Comparison of ENCODE assay signal across 13 cellular contexts in the genomic region with DNA sequence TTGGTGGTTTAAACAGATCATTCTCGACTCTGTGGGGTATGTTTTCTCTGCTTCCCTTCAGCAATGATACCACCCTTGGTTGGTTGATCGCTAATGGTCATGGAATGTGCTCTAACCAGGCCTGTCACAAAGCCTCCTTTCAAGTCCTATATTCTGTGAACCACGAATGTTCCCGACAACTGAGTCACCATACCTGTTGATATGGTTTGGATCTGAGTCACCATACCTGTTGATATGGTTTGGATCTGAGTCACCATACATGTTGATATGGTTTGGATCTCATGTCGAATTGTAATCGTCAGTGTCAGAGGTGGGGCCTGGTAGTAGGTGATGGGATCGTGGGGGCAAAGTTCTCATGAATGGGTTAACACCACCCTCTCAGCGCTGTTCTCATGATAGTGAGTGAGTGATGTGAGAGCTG. TPM values are rescaled to one million over a fixed set of nuclear protein-coding genes. Genes with fewer than 3 reads are reported as not detected.
DNase-seq lines count a peak whose midpoint lies in the region; FAIRE-seq and TF ChIP-seq lines count a peak whose summit lies in the region.
"Had no signal": no experiment of that assay in that cellular context is flagged by ENCODE, and none has a peak within 500 bp of the region (broad histone marks: within the 10 kb centered on the region; RNA-seq: fewer than 3 reads in every experiment).

No MANE protein-coding gene starts in this region.

- peaks cover 23% of the 10 kb centered on the region for H3K4me1 ChIP-seq in endothelial cell of umbilical vein (ENCODE audit: control insufficient read depth, extremely low read depth, insufficient read depth, low read length)

- no peak for FAIRE-seq in endothelial cell of umbilical vein (lab: Jason Lieb, UNC)

- peak overlapping the region; percentile 59 for H3K27ac Mint-ChIP-seq in activated CD4-positive, alpha-beta memory T cell treated with anti-CD3 and anti-CD28 coated beads for 36 hours
- H3K27ac Mint-ChIP-seq in activated CD4-positive, alpha-beta memory T cell treated with anti-CD3 and anti-CD28 coated beads, Interleukin-2, amount 10 ng/mL, durations not matched to agents 7 days and 5 days = no peak overlapping the region

- H4K20me1 ChIP-seq in endothelial cell of umbilical vein (replicated peaks; ENCODE audit: control insufficient read depth, extremely low read depth, insufficient read depth, low read length) = no peaks in the 10 kb centered on the region

- POLR2A ChIA-PET in activated CD4-positive, alpha-beta memory T cell treated with anti-CD3 and anti-CD28 coated beads for 36 hours (lab: Charles Lee) = no interaction called here
- POLR2A ChIA-PET in activated CD4-positive, alpha-beta memory T cell treated with anti-CD3 and anti-CD28 coated beads, Interleukin-2, amount 10 ng/mL, durations not matched to agents 7 days and 5 days (lab: Charles Lee) = interaction anchor here (1.0 kb wide), 1 partner anchor 10 kb away, joined by 3 read pairs; no protein-coding TSS in a partner anchor
- POLR2A ChIA-PET in endothelial cell of umbilical vein (lab: Charles Lee) = no interaction called here

- no peak overlapping the region for H3K4me3 ChIP-seq in endothelial cell of umbilical vein (replicated peaks in 1 of 3; ENCODE audit: insufficient read depth in 1 of 3, low read depth in 1 of 3, low read length in 3 of 3)
- H3K4me3 ChIP-seq: heart left ventricle, Peyer's patch, testis had no signal

- H3K27me3 Mint-ChIP-seq in activated CD4-positive, alpha-beta memory T cell treated with anti-CD3 and anti-CD28 coated beads for 36 hours = no peaks in the 10 kb centered on the region
- H3K27me3 Mint-ChIP-seq in activated CD4-positive, alpha-beta memory T cell treated with anti-CD3 and anti-CD28 coated beads, Interleukin-2, amount 10 ng/mL, durations not matched to agents 7 days and 5 days = no peaks in the 10 kb centered on the region

- no peak overlapping the region for H3K4me3 Mint-ChIP-seq in activated CD4-positive, alpha-beta memory T cell treated with anti-CD3 and anti-CD28 coated beads for 36 hours
- no peak overlapping the region for H3K4me3 Mint-ChIP-seq in activated CD4-positive, alpha-beta memory T cell treated with anti-CD3 and anti-CD28 coated beads, Interleukin-2, amount 10 ng/mL, durations not matched to agents 7 days and 5 days

- H3K9ac ChIP-seq in endothelial cell of umbilical vein (replicated peaks; ENCODE audit: extremely low read depth, insufficient read depth, low read length) = no peak overlapping the region

- TF ChIP-seq POLR2A in endothelial cell of umbilical vein (IDR thresholded peaks at IDR 0.05; ENCODE audit: low read depth, low read length) = no peak

- no peak overlapping the region for H3K27ac ChIP-seq in endothelial cell of umbilical vein (ENCODE audit: insufficient read depth, low read depth, low read length)
- H3K27ac ChIP-seq: heart left ventricle, Peyer's patch, testis had no signal

- intact Hi-C loops in activated CD4-positive, alpha-beta memory T cell treated with anti-CD3 and anti-CD28 coated beads for 36 hours (cut with micrococcal nuclease) = loop anchor here (1.0 to 10.0 kb wide), 4 partner anchors 69 to 611 kb away; partner anchors contain the start of gene OTUD3
- intact Hi-C loops in endothelial cell of umbilical vein (cut with micrococcal nuclease) = loop anchor here (10.0 kb wide), 1 partner anchor 611 kb away; the partner anchor contains the start of gene OTUD3

- H3K9me3 Mint-ChIP-seq in activated CD4-positive, alpha-beta memory T cell treated with anti-CD3 and anti-CD28 coated beads for 36 hours = no peaks in the 10 kb centered on the region
- no peaks in the 10 kb centered on the region for H3K9me3 Mint-ChIP-seq in activated CD4-positive, alpha-beta memory T cell treated with anti-CD3 and anti-CD28 coated beads, Interleukin-2, amount 10 ng/mL, durations not matched to agents 7 days and 5 days

- H3K36me3 Mint-ChIP-seq in activated CD4-positive, alpha-beta memory T cell treated with anti-CD3 and anti-CD28 coated beads for 36 hours = peaks cover 18% of the 10 kb centered on the region
- peaks cover 30% of the 10 kb centered on the region for H3K36me3 Mint-ChIP-seq in activated CD4-positive, alpha-beta memory T cell treated with anti-CD3 and anti-CD28 coated beads, Interleukin-2, amount 10 ng/mL, durations not matched to agents 7 days and 5 days (ENCODE audit: low read depth)

- BruUV-seq in endothelial cell of umbilical vein (replicated peaks; lab: Mats Ljungman, UMichigan) = no TSS peak

- DNase-seq in activated CD4-positive, alpha-beta memory T cell treated with anti-CD3 and anti-CD28 coated beads for 36 hours = peak; percentile 59
- no peak for DNase-seq in activated CD4-positive, alpha-beta memory T cell treated with anti-CD3 and anti-CD28 coated beads, Interleukin-2, amount 10 ng/mL, durations not matched to agents 7 days and 5 days
- peak; percentile 81 for DNase-seq in RPMI7951 (ENCODE audit: low read depth)
- no peak for DNase-seq in endothelial cell of umbilical vein (ENCODE audit: low read depth, low spot score)
- peak; percentile 20 for DNase-seq in smooth muscle cell of the brain vasculature (ENCODE audit: low read depth, low spot score)
- DNase-seq in cerebellar nuclear complex (lab: John Stamatoyannopoulos, UW) = no peak
- DNase-seq in putamen (ENCODE audit: low spot score) = no peak
- DNase-seq in KG1 (lab: John Stamatoyannopoulos, UW) = no peak
- DNase-seq: heart left ventricle, NCI-H2107, Peyer's patch, testis had no signal

- no peaks in the 10 kb centered on the region for H3K9me3 ChIP-seq in endothelial cell of umbilical vein (replicated peaks; ENCODE audit: control insufficient read depth, insufficient read depth, low read length)
- H3K9me3 ChIP-seq: heart left ventricle, Peyer's patch, testis had no signal

- no peaks in the 10 kb centered on the region for H3K27me3 ChIP-seq in endothelial cell of umbilical vein (ENCODE audit: control insufficient read depth in 2 of 2, insufficient read depth in 2 of 2, low read length in 2 of 2)
- H3K27me3 ChIP-seq: heart left ventricle, Peyer's patch, testis had no signal

- no peaks in the 10 kb centered on the region for H3K9me1 ChIP-seq in endothelial cell of umbilical vein (replicated peaks; ENCODE audit: control insufficient read depth, extremely low read depth, insufficient read depth, low read length)

- dilution Hi-C loops in endothelial cell of umbilical vein (cut with MboI; ENCODE audit: extremely low pct_ligation_motif_present, low sequenced_read_pairs) = no loop called here

- CTCF ChIA-PET in activated CD4-positive, alpha-beta memory T cell treated with anti-CD3 and anti-CD28 coated beads for 36 hours (lab: Charles Lee) = interaction anchor here (4.2 to 7.8 kb wide), 2 partner anchors 118 to 284 kb away, joined by 62 to 163 read pairs; no protein-coding TSS in a partner anchor
- CTCF ChIA-PET in activated CD4-positive, alpha-beta memory T cell treated with anti-CD3 and anti-CD28 coated beads, Interleukin-2, amount 10 ng/mL, durations not matched to agents 7 days and 5 days (lab: Charles Lee) = interaction anchor here (3.2 kb wide), 1 partner anchor 283 kb away, joined by 33 read pairs; no protein-coding TSS in a partner anchor
- CTCF ChIA-PET in endothelial cell of umbilical vein (lab: Charles Lee) = interaction anchor here (6.7 kb wide), 1 partner anchor 117 kb away, joined by 60 read pairs; no protein-coding TSS in a partner anchor

- H3K4me2 ChIP-seq in endothelial cell of umbilical vein (ENCODE audit: insufficient read depth, low read length) = no peak overlapping the region

- H2AFZ ChIP-seq in endothelial cell of umbilical vein (ENCODE audit: low read depth, low read length) = no peak overlapping the region

- H3K36me3 ChIP-seq in endothelial cell of umbilical vein (ENCODE audit: control insufficient read depth in 2 of 2, extremely low read depth in 1 of 2, insufficient read depth in 2 of 2, low read length in 2 of 2) = peaks cover 0 to 17% of the 10 kb centered on the region in 2 experiments

- no peak for TF ChIP-seq CTCF in endothelial cell of umbilical vein (IDR thresholded peaks at IDR 0.05; ENCODE audit: extremely low read depth in 1 of 2, insufficient read depth in 1 of 2, low read depth in 1 of 2, low read length in 2 of 2)

- H3K4me1 Mint-ChIP-seq in activated CD4-positive, alpha-beta memory T cell treated with anti-CD3 and anti-CD28 coated beads for 36 hours (ENCODE audit: low read depth) = peaks cover 29% of the 10 kb centered on the region
- H3K4me1 Mint-ChIP-seq in activated CD4-positive, alpha-beta memory T cell treated with anti-CD3 and anti-CD28 coated beads, Interleukin-2, amount 10 ng/mL, durations not matched to agents 7 days and 5 days = peaks cover 12% of the 10 kb centered on the region

- H3K79me2 ChIP-seq in endothelial cell of umbilical vein (ENCODE audit: control insufficient read depth, insufficient read depth, low read length) = no peaks in the 10 kb centered on the region

RNA-seq across cellular contexts. Expression of gene CAMK2N1, which starts 10.2 kb away (rescaled TPM):
- total RNA-seq in activated CD4-positive, alpha-beta memory T cell treated with anti-CD3 and anti-CD28 coated beads for 36 hours = under 1 TPM; 0.81 to 0.87 TPM
- under 1 TPM; 0.63 to 0.88 TPM for total RNA-seq in activated CD4-positive, alpha-beta memory T cell treated with anti-CD3 and anti-CD28 coated beads, Interleukin-2, amount 10 ng/mL, durations not matched to agents 7 days and 5 days
- total RNA-seq in RPMI7951 (2014; rRNA removed; shearing (Covaris generic)) = 6.7 and 9.9 TPM in 2 replicates
- total RNA-seq in endothelial cell of umbilical vein = 11.9 and 18.3 TPM in 2 replicates
- 3.1 and 3.3 TPM in 2 replicates for polyA plus RNA-seq in endothelial cell of umbilical vein
- 5.3 and 6.6 TPM in 2 replicates for polyA plus RNA-seq in endothelial cell of umbilical vein (2011; cell fraction: cytosol; rRNA removed)
- 2.0 and 2.1 TPM in 2 replicates for polyA plus RNA-seq in endothelial cell of umbilical vein (2011; cell fraction: nucleus; rRNA removed)
- polyA plus RNA-seq in endothelial cell of umbilical vein (2012) = 5.9 and 7.7 TPM in 2 replicates
- polyA minus RNA-seq in endothelial cell of umbilical vein = 2.4 and 4.4 TPM in 2 replicates
- not detected for polyA minus RNA-seq in endothelial cell of umbilical vein (2011; cell fraction: cytosol; rRNA and poly(A)+ RNA removed)
- polyA minus RNA-seq in endothelial cell of umbilical vein (2011; cell fraction: nucleus; rRNA and poly(A)+ RNA removed) = 1.8 and 2.1 TPM in 2 replicates

RNA-seq across cellular contexts. Expression of gene MUL1, which starts 11.7 kb away (rescaled TPM):
- total RNA-seq in activated CD4-positive, alpha-beta memory T cell treated with anti-CD3 and anti-CD28 coated beads for 36 hours = 10 to 100 TPM; 16.3 to 16.7 TPM
- total RNA-seq in activated CD4-positive, alpha-beta memory T cell treated with anti-CD3 and anti-CD28 coated beads, Interleukin-2, amount 10 ng/mL, durations not matched to agents 7 days and 5 days = 10 to 100 TPM; 21.0 to 21.8 TPM
- 18.1 and 22.1 TPM in 2 replicates for total RNA-seq in RPMI7951 (2014; rRNA removed; shearing (Covaris generic))
- 23.9 and 28.3 TPM in 2 replicates for total RNA-seq in endothelial cell of umbilical vein
- 29.5 and 31.8 TPM in 2 replicates for polyA plus RNA-seq in endothelial cell of umbilical vein
- 26.0 and 26.1 TPM in 2 replicates for polyA plus RNA-seq in endothelial cell of umbilical vein (2011; cell fraction: cytosol; rRNA removed)
- 14.5 TPM in 2 replicates for polyA plus RNA-seq in endothelial cell of umbilical vein (2011; cell fraction: nucleus; rRNA removed)
- 19.8 and 20.7 TPM in 2 replicates for polyA plus RNA-seq in endothelial cell of umbilical vein (2012)
- 33.6 and 36.8 TPM in 2 replicates for polyA minus RNA-seq in endothelial cell of umbilical vein
- polyA minus RNA-seq in endothelial cell of umbilical vein (2011; cell fraction: cytosol; rRNA and poly(A)+ RNA removed) = 17.4 TPM
- 9.6 and 11.0 TPM in 2 replicates for polyA minus RNA-seq in endothelial cell of umbilical vein (2011; cell fraction: nucleus; rRNA and poly(A)+ RNA removed)

RNA-seq across cellular contexts. Expression of gene FAM43B, which starts 56.1 kb away (rescaled TPM):
- not detected for total RNA-seq in activated CD4-positive, alpha-beta memory T cell treated with anti-CD3 and anti-CD28 coated beads for 36 hours
- total RNA-seq in activated CD4-positive, alpha-beta memory T cell treated with anti-CD3 and anti-CD28 coated beads, Interleukin-2, amount 10 ng/mL, durations not matched to agents 7 days and 5 days = not detected
- 0.10 TPM in 1 of 2 replicates, not detected in the other for total RNA-seq in RPMI7951 (2014; rRNA removed; shearing (Covaris generic))
- not detected in 2 replicates for total RNA-seq in endothelial cell of umbilical vein
- not detected in 2 replicates for polyA plus RNA-seq in endothelial cell of umbilical vein
- not detected in 2 replicates for polyA plus RNA-seq in endothelial cell of umbilical vein (2011; cell fraction: cytosol; rRNA removed)
- polyA plus RNA-seq in endothelial cell of umbilical vein (2011; cell fraction: nucleus; rRNA removed) = not detected in 2 replicates
- not detected in 2 replicates for polyA plus RNA-seq in endothelial cell of umbilical vein (2012)
- not detected in 2 replicates for polyA minus RNA-seq in endothelial cell of umbilical vein
- polyA minus RNA-seq in endothelial cell of umbilical vein (2011; cell fraction: cytosol; rRNA and poly(A)+ RNA removed) = not detected
- not detected in 2 replicates for polyA minus RNA-seq in endothelial cell of umbilical vein (2011; cell fraction: nucleus; rRNA and poly(A)+ RNA removed)
- total RNA-seq: mononuclear cell, Peyer's patch had no signal

Comparison
In these comparisons a context has a peak if more than half of its experiments do, and no peak if none do; other contexts are left out.
1. DNase-seq: peak in activated CD4-positive, alpha-beta memory T cell treated with anti-CD3 and anti-CD28 coated beads for 36 hours (single experiment), RPMI7951 (single experiment) and smooth muscle cell of the brain vasculature (single experiment); none in activated CD4-positive, alpha-beta memory T cell treated with anti-CD3 and anti-CD28 coated beads, Interleukin-2, amount 10 ng/mL, durations not matched to agents 7 days and 5 days (single experiment), endothelial cell of umbilical vein (single experiment), cerebellar nuclear complex (0 of 2), putamen (single experiment) and KG1 (single experiment).